Comparison of ENCODE assay signal across 13 cellular contexts in genomic region chr3:72008226-72008996, GRCh38.
A peak's percentile ranks its signal among the peaks of the same experiment; 100 is the strongest.
DNase-seq lines count a peak whose midpoint lies in the region; ATAC-seq, FAIRE-seq and TF ChIP-seq lines count a peak whose summit lies in the region.
"Had no signal": no experiment of that assay in that cellular context is flagged by ENCODE, and none has a peak within 500 bp of the region (broad histone marks: within the 10 kb centered on the region; RNA-seq: fewer than 3 reads in every experiment).

No MANE protein-coding gene starts in this region.

- H4K20me1 ChIP-seq in keratinocyte (ENCODE audit: control insufficient read depth, extremely low read depth, insufficient read depth, low read length) = no peaks in the 10 kb centered on the region

- no peaks in the 10 kb centered on the region for H3K9me3 Mint-ChIP-seq in activated T-helper 17 cell treated with anti-CD3 and anti-CD28 coated beads, Interleukin-2, amount 50 U/mL, for 72 hours
- H3K9me3 Mint-ChIP-seq: activated naive CD8-positive, alpha-beta T cell treated with anti-CD3 and anti-CD28 coated beads, Interleukin-2, amount 50 U/mL, for 24 hours had no signal

- H3K79me2 ChIP-seq in keratinocyte (ENCODE audit: control insufficient read depth, insufficient read depth, low read length) = no peaks in the 10 kb centered on the region

- dilution Hi-C loops in keratinocyte (cut with MboI; ENCODE audit: extremely low pct_ligation_motif_present, low sequenced_read_pairs) = no loop called here

- ATAC-seq in activated T-helper 17 cell treated with anti-CD3 and anti-CD28 coated beads, Interleukin-2, amount 50 U/mL, for 72 hours (replicated peaks) = peak; percentile 25
- ATAC-seq in HG03521 (IDR thresholded peaks at IDR 0.05; ENCODE audit: unreplicated experiment) (no peak), HG02759 (IDR thresholded peaks at IDR 0.05; ENCODE audit: unreplicated experiment) (no peak), HG02763 (IDR thresholded peaks at IDR 0.05; ENCODE audit: unreplicated experiment) (no peak)
- ATAC-seq: activated naive CD8-positive, alpha-beta T cell treated with anti-CD3 and anti-CD28 coated beads, Interleukin-2, amount 50 U/mL, for 24 hours; foreskin keratinocyte; SK-N-SH treated with all-trans-retinoic acid at 6 μM for 48 hours; WTC11 had no signal

- no peaks in the 10 kb centered on the region for H3K4me1 ChIP-seq in keratinocyte (ENCODE audit: control insufficient read depth, extremely low read depth, insufficient read depth, low read length)
- H3K4me1 ChIP-seq: foreskin keratinocyte had no signal

- no peak overlapping the region for H3K27ac Mint-ChIP-seq in activated T-helper 17 cell treated with anti-CD3 and anti-CD28 coated beads, Interleukin-2, amount 50 U/mL, for 72 hours
- H3K27ac Mint-ChIP-seq: activated naive CD8-positive, alpha-beta T cell treated with anti-CD3 and anti-CD28 coated beads, Interleukin-2, amount 50 U/mL, for 24 hours; WTC11 had no signal

- no peaks in the 10 kb centered on the region for H3K9me1 ChIP-seq in keratinocyte (ENCODE audit: control insufficient read depth, extremely low read depth, insufficient read depth, low read length)

- TF ChIP-seq CTCF in keratinocyte (optimal IDR thresholded peaks at IDR 0.05 in 1 of 3, IDR thresholded peaks at IDR 0.05 in 1 of 3, conservative IDR thresholded peaks at IDR 0.05 in 1 of 3; ENCODE audit: extremely low read depth in 1 of 3, insufficient read depth in 2 of 3, low read length in 3 of 3) = no peak

- H3K4me3 ChIP-seq in keratinocyte (ENCODE audit: control insufficient read depth in 2 of 3, extremely low read depth in 1 of 3, insufficient read depth in 2 of 3, low read depth in 1 of 3, low read length in 3 of 3) = no peak overlapping the region

- no peak overlapping the region for H2AFZ ChIP-seq in keratinocyte (ENCODE audit: control insufficient read depth, low read length)

- no peak overlapping the region for H3K4me3 Mint-ChIP-seq in activated T-helper 17 cell treated with anti-CD3 and anti-CD28 coated beads, Interleukin-2, amount 50 U/mL, for 72 hours
- H3K4me3 Mint-ChIP-seq: activated naive CD8-positive, alpha-beta T cell treated with anti-CD3 and anti-CD28 coated beads, Interleukin-2, amount 50 U/mL, for 24 hours; WTC11 had no signal

- H3K27me3 Mint-ChIP-seq in activated T-helper 17 cell treated with anti-CD3 and anti-CD28 coated beads, Interleukin-2, amount 50 U/mL, for 72 hours = peaks cover 27% of the 10 kb centered on the region

- peak; percentile 49 for FAIRE-seq in keratinocyte (lab: Jason Lieb, UNC)
- FAIRE-seq: colon had no signal

- peaks cover 16% of the 10 kb centered on the region for H3K4me1 Mint-ChIP-seq in activated T-helper 17 cell treated with anti-CD3 and anti-CD28 coated beads, Interleukin-2, amount 50 U/mL, for 72 hours
- H3K4me1 Mint-ChIP-seq: activated naive CD8-positive, alpha-beta T cell treated with anti-CD3 and anti-CD28 coated beads, Interleukin-2, amount 50 U/mL, for 24 hours had no signal

- H3K36me3 ChIP-seq in keratinocyte (ENCODE audit: control insufficient read depth in 2 of 2, extremely low read depth in 1 of 2, insufficient read depth in 2 of 2, low read length in 2 of 2) = no peaks in the 10 kb centered on the region

- no peaks in the 10 kb centered on the region for H3K36me3 Mint-ChIP-seq in activated T-helper 17 cell treated with anti-CD3 and anti-CD28 coated beads, Interleukin-2, amount 50 U/mL, for 72 hours (ENCODE audit: low read depth)

- no peak overlapping the region for H3K4me2 ChIP-seq in keratinocyte (ENCODE audit: control insufficient read depth, extremely low read depth, insufficient read depth, low read depth, low read length)

- no peak overlapping the region for H3K27ac ChIP-seq in keratinocyte (ENCODE audit: control insufficient read depth, insufficient read depth, low read length)
- H3K27ac ChIP-seq: foreskin keratinocyte had no signal

- H3K27me3 ChIP-seq in keratinocyte (ENCODE audit: control insufficient read depth, extremely low read depth, insufficient read depth, low read length) = peaks cover 14% of the 10 kb centered on the region

- H3K9me3 ChIP-seq in keratinocyte (ENCODE audit: control insufficient read depth, low read depth, low read length) = no peaks in the 10 kb centered on the region

- no peak overlapping the region for H3K9ac ChIP-seq in keratinocyte (ENCODE audit: control insufficient read depth, extremely low read depth, insufficient read depth, low read length)

- peak; percentile 34 for DNase-seq in AG08395 (ENCODE audit: low spot score)
- peak; percentile 44 for DNase-seq in HT1080 (ENCODE audit: low read depth)
- no peak for DNase-seq in keratinocyte (ENCODE audit: low read depth, low spot score)
- no peak for DNase-seq in ecto neural progenitor cell (ENCODE audit: low spot score)
- DNase-seq: activated naive CD8-positive, alpha-beta T cell treated with anti-CD3 and anti-CD28 coated beads, Interleukin-2, amount 50 U/mL, for 24 hours; foreskin keratinocyte had no signal

Comparison
In these comparisons a context has a peak if more than half of its experiments do, and no peak if none do; other contexts are left out.
1. DNase-seq: peak in AG08395 (single experiment) and HT1080 (single experiment); none in keratinocyte (single experiment) and ecto neural progenitor cell (single experiment).